In the genomic region with DNA sequence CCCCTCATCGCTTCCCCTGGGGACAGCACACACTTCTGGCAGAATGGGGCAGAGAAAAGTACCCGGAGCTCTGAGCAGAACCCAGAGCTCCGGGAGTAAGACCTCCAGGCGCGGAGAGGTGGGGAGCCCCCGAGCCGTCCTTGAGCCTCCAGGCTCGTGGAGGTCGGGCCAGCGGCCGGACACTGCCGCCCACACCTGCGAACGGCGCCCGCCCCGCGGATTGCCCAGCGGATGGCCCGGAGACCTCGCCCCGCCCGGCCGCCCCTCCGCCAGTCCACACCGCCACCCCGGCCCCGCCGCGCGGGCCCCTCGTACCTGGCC, we compare ENCODE assay signal across 8 cellular contexts. TPM values are rescaled to one million over a fixed set of nuclear protein-coding genes. Genes with fewer than 3 reads are reported as not detected.
DNase-seq lines count a peak whose midpoint lies in the region; ATAC-seq and TF ChIP-seq lines count a peak whose summit lies in the region.

No MANE protein-coding gene starts in this region.

- H3K4me3 Mint-ChIP-seq in activated T-helper 17 cell treated with anti-CD3 and anti-CD28 coated beads, Interleukin-2, amount 50 U/mL, for 72 hours = peak overlapping the region; percentile 98
- H3K4me3 Mint-ChIP-seq in stimulated activated naive CD8-positive, alpha-beta T cell treated with anti-CD3 and anti-CD28 coated beads, Interleukin-15, Interleukin-2, amounts not matched to agents 100 ng/mL and 50 ng/mL, for 24 hours = peak overlapping the region; percentile 90

- peaks cover 21% of the 10 kb centered on the region for H3K36me3 Mint-ChIP-seq in activated T-helper 17 cell treated with anti-CD3 and anti-CD28 coated beads, Interleukin-2, amount 50 U/mL, for 72 hours (ENCODE audit: low read depth)
- peaks cover 14% of the 10 kb centered on the region for H3K36me3 Mint-ChIP-seq in stimulated activated naive CD8-positive, alpha-beta T cell treated with anti-CD3 and anti-CD28 coated beads, Interleukin-15, Interleukin-2, amounts not matched to agents 100 ng/mL and 50 ng/mL, for 24 hours (ENCODE audit: low read depth)

- H3K9me3 ChIP-seq in iPS-18c (ENCODE audit: control insufficient read depth, insufficient read depth, low read length) = no peaks in the 10 kb centered on the region

- H3K4me1 Mint-ChIP-seq in activated T-helper 17 cell treated with anti-CD3 and anti-CD28 coated beads, Interleukin-2, amount 50 U/mL, for 72 hours = peaks cover 24% of the 10 kb centered on the region
- peaks cover 34% of the 10 kb centered on the region for H3K4me1 Mint-ChIP-seq in stimulated activated naive CD8-positive, alpha-beta T cell treated with anti-CD3 and anti-CD28 coated beads, Interleukin-15, Interleukin-2, amounts not matched to agents 100 ng/mL and 50 ng/mL, for 24 hours (ENCODE audit: low read depth)

- DNase-seq in GM10266 (ENCODE audit: extremely low spot score) (peak; percentile 36), NCI-H446 treated with DMSO at 0.1 percent for 48 hours (lab: John Stamatoyannopoulos, UW) (no peak)

- H3K9me3 Mint-ChIP-seq in activated T-helper 17 cell treated with anti-CD3 and anti-CD28 coated beads, Interleukin-2, amount 50 U/mL, for 72 hours = no peaks in the 10 kb centered on the region
- no peaks in the 10 kb centered on the region for H3K9me3 Mint-ChIP-seq in stimulated activated naive CD8-positive, alpha-beta T cell treated with anti-CD3 and anti-CD28 coated beads, Interleukin-15, Interleukin-2, amounts not matched to agents 100 ng/mL and 50 ng/mL, for 24 hours

- no peaks in the 10 kb centered on the region for H3K27me3 Mint-ChIP-seq in activated T-helper 17 cell treated with anti-CD3 and anti-CD28 coated beads, Interleukin-2, amount 50 U/mL, for 72 hours
- H3K27me3 Mint-ChIP-seq in stimulated activated naive CD8-positive, alpha-beta T cell treated with anti-CD3 and anti-CD28 coated beads, Interleukin-15, Interleukin-2, amounts not matched to agents 100 ng/mL and 50 ng/mL, for 24 hours = no peaks in the 10 kb centered on the region

- no peak for TF ChIP-seq POLR2A in GM18505 (IDR thresholded peaks at IDR 0.05; ENCODE audit: borderline replicate concordance, extremely low read depth, insufficient read depth, insufficient read length)

- ATAC-seq in HG02938 (IDR thresholded peaks at IDR 0.05; ENCODE audit: unreplicated experiment) (peak; percentile 8), GM18505 (IDR thresholded peaks at IDR 0.05; ENCODE audit: unreplicated experiment) (no peak), GM21529 (IDR thresholded peaks at IDR 0.05; ENCODE audit: unreplicated experiment) (no peak)
- ATAC-seq in activated T-helper 17 cell treated with anti-CD3 and anti-CD28 coated beads, Interleukin-2, amount 50 U/mL, for 72 hours (replicated peaks) = no peak

- peak overlapping the region; percentile 91 for H3K27ac Mint-ChIP-seq in activated T-helper 17 cell treated with anti-CD3 and anti-CD28 coated beads, Interleukin-2, amount 50 U/mL, for 72 hours
- H3K27ac Mint-ChIP-seq in stimulated activated naive CD8-positive, alpha-beta T cell treated with anti-CD3 and anti-CD28 coated beads, Interleukin-15, Interleukin-2, amounts not matched to agents 100 ng/mL and 50 ng/mL, for 24 hours = peak overlapping the region; percentile 85

- TF ChIP-seq CTCF in GM10266 (IDR thresholded peaks at IDR 0.05; ENCODE audit: control insufficient read depth, insufficient read depth, low read depth, missing control alignments) = no peak

- H3K4me3 ChIP-seq in iPS-18c (ENCODE audit: insufficient read depth, low read depth, low read length) = peak overlapping the region; percentile 82

RNA-seq across cellular contexts. Expression of gene SPTLC2, which starts 0.3 kb away (rescaled TPM):
- total RNA-seq in activated T-helper 17 cell treated with anti-CD3 and anti-CD28 coated beads, Interleukin-2, amount 50 U/mL, for 72 hours = 10 to 100 TPM; 17.4 to 27.2 TPM
